33 cellular contexts compared by ENCODE assay signal in the genomic region with DNA sequence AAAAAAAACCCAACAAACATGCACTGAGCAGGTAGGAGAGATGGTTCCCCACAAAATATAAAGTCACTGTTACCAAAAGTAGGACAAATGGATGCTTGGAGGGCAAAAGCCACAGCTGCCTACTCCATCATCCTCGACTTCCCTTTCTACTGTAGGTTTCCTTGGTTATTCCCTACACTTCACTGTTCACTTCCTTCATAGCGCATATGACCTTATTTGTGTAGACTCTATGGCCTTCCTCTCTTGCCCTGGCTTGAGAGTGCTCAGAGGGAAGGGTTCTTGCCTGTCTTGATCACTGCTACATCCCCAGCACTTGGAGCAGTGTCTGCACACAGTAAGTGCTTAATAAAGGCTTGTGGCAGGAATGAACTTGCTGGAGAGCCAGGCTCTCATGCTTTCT. TPM values are rescaled to one million over a fixed set of nuclear protein-coding genes. Genes with fewer than 3 reads are reported as not detected.
"Had no signal": no experiment of that assay in that cellular context is flagged by ENCODE, and none has a peak within 500 bp of the region (broad histone marks: within the 10 kb centered on the region; RNA-seq: fewer than 3 reads in every experiment).

No MANE protein-coding gene starts in this region.

- H3K9ac ChIP-seq: parathyroid adenoma had no signal

- H3K9me3 ChIP-seq: left ventricle myocardium inferior, mucosa of descending colon, right atrium auricular region, right lobe of liver, transverse colon, upper lobe of left lung had no signal

- H3K27ac Mint-ChIP-seq: memory B cell; naive thymus-derived CD4-positive, alpha-beta T cell; natural killer cell treated with Interleukin-12 subunit alpha and Interleukin-12 subunit beta and Interleukin-15 and Interleukin-18, amount 100 ng/mL, for 72 hours; stimulated activated memory B cell treated with anti-CD40 and anti-IgM and Interleukin-4, amounts not matched to agents 10 μg/mL and 1 μg/mL and 100 μg/mL, for 72 hours; stimulated activated naive CD8-positive, alpha-beta T cell treated with anti-CD3 and anti-CD28 coated beads, Interleukin-15, amount 100 ng/mL, for 72 hours had no signal

- H2AFZ ChIP-seq: parathyroid adenoma had no signal

- H3K4me3 Mint-ChIP-seq: memory B cell; naive thymus-derived CD4-positive, alpha-beta T cell; natural killer cell treated with Interleukin-12 subunit alpha and Interleukin-12 subunit beta and Interleukin-15 and Interleukin-18, amount 100 ng/mL, for 72 hours; stimulated activated memory B cell treated with anti-CD40 and anti-IgM and Interleukin-4, amounts not matched to agents 10 μg/mL and 1 μg/mL and 100 μg/mL, for 72 hours; stimulated activated naive CD8-positive, alpha-beta T cell treated with anti-CD3 and anti-CD28 coated beads, Interleukin-15, amount 100 ng/mL, for 72 hours had no signal

- H3K4me1 Mint-ChIP-seq: memory B cell; naive thymus-derived CD4-positive, alpha-beta T cell; stimulated activated memory B cell treated with anti-CD40 and anti-IgM and Interleukin-4, amounts not matched to agents 10 μg/mL and 1 μg/mL and 100 μg/mL, for 72 hours had no signal

- H3K79me2 ChIP-seq: parathyroid adenoma had no signal

- H3K4me3 ChIP-seq: left ventricle myocardium inferior, mucosa of descending colon, right atrium auricular region, right lobe of liver, smooth muscle cell, transverse colon, upper lobe of left lung had no signal

- FAIRE-seq: keratinocyte, urothelium cell line had no signal

- H3K27ac ChIP-seq: left ventricle myocardium inferior, parathyroid adenoma, right atrium auricular region, right lobe of liver, transverse colon, upper lobe of left lung had no signal

- H3K36me3 ChIP-seq: left ventricle myocardium inferior, right atrium auricular region, right lobe of liver, transverse colon, upper lobe of left lung had no signal

- DNase-seq: hippocampal formation; kidney glomerular epithelial cell; left cardiac atrium; left ventricle myocardium inferior; midbrain; mucosa of descending colon; naive thymus-derived CD4-positive, alpha-beta T cell; right lobe of liver; stimulated activated CD4-positive, alpha-beta T cell treated with anti-CD3 and anti-CD28 coated beads, Interleukin-1b, Interleukin-23, amount 100 ng/mL, for 48 hours; stimulated activated CD4-positive, alpha-beta T cell treated with anti-CD3 and anti-CD28 coated beads, Interleukin-2, amount 100 ng/mL, for 48 hours; stimulated activated CD4-positive, alpha-beta T cell treated with anti-CD3 and anti-CD28 coated beads, Interleukin-4, amount 100 ng/mL, for 4 hours; stimulated activated CD8-positive, alpha-beta memory T cell treated with anti-CD3 and anti-CD28 coated beads, Interleukin-4, amount 100 ng/mL, for 48 hours; stimulated activated naive CD4-positive, alpha-beta T cell treated with Interleukin-2 at 50 U/mL for 16 hours; stimulated activated naive CD8-positive, alpha-beta T cell treated with anti-CD3 and anti-CD28 coated beads, Interleukin-15, amount 100 ng/mL, for 72 hours; substantia nigra; transverse colon; upper lobe of left lung had no signal

- ATAC-seq: left cardiac atrium; mucosa of descending colon; naive thymus-derived CD4-positive, alpha-beta T cell; natural killer cell treated with Interleukin-12 subunit alpha and Interleukin-12 subunit beta and Interleukin-15 and Interleukin-18, amount 100 ng/mL, for 72 hours; stimulated activated memory B cell treated with anti-CD40 and anti-IgM and Interleukin-4, amounts not matched to agents 10 μg/mL and 1 μg/mL and 100 μg/mL, for 72 hours; stimulated activated naive CD8-positive, alpha-beta T cell treated with anti-CD3 and anti-CD28 coated beads, Interleukin-15, amount 100 ng/mL, for 72 hours had no signal

- H3K9me3 Mint-ChIP-seq: memory B cell; natural killer cell treated with Interleukin-12 subunit alpha and Interleukin-12 subunit beta and Interleukin-15 and Interleukin-18, amount 100 ng/mL, for 72 hours; stimulated activated memory B cell treated with anti-CD40 and anti-IgM and Interleukin-4, amounts not matched to agents 10 μg/mL and 1 μg/mL and 100 μg/mL, for 72 hours; stimulated activated naive CD8-positive, alpha-beta T cell treated with anti-CD3 and anti-CD28 coated beads, Interleukin-15, amount 100 ng/mL, for 72 hours had no signal

- H3K4me2 ChIP-seq: smooth muscle cell had no signal

- H3K4me1 ChIP-seq: left ventricle myocardium inferior, parathyroid adenoma, right atrium auricular region, right lobe of liver, transverse colon, upper lobe of left lung had no signal

- H3K36me3 Mint-ChIP-seq: memory B cell; natural killer cell treated with Interleukin-12 subunit alpha and Interleukin-12 subunit beta and Interleukin-15 and Interleukin-18, amount 100 ng/mL, for 72 hours; stimulated activated memory B cell treated with anti-CD40 and anti-IgM and Interleukin-4, amounts not matched to agents 10 μg/mL and 1 μg/mL and 100 μg/mL, for 72 hours had no signal

- H3K27me3 ChIP-seq: right atrium auricular region, right lobe of liver, upper lobe of left lung had no signal

RNA-seq across cellular contexts. Expression of a gene that starts 14.6 kb away (rescaled TPM):
- polyA plus RNA-seq: naive thymus-derived CD4-positive, alpha-beta T cell had no signal

RNA-seq across cellular contexts. Expression of a gene that starts 18.6 kb away (rescaled TPM):
- total RNA-seq: lung microvascular endothelial cell; mesenteric fat pad; myocyte; natural killer cell treated with Interleukin-12 subunit alpha and Interleukin-12 subunit beta and Interleukin-15 and Interleukin-18, amount 100 ng/mL, for 72 hours; posterior vena cava; pulmonary artery endothelial cell; skeletal muscle tissue; temporal lobe had no signal
- polyA plus RNA-seq: neural cell had no signal

RNA-seq across cellular contexts. Expression of a gene that starts 33.8 kb away (rescaled TPM):
- total RNA-seq: natural killer cell treated with Interleukin-12 subunit alpha and Interleukin-12 subunit beta and Interleukin-15 and Interleukin-18, amount 100 ng/mL, for 72 hours had no signal
- polyA plus RNA-seq: naive thymus-derived CD4-positive, alpha-beta T cell; neural cell had no signal
